28 cellular contexts compared by ENCODE assay signal in genomic region chr5:54211912-54212311, GRCh38.
"Had no signal": no experiment of that assay in that cellular context is flagged by ENCODE, and none has a peak within 500 bp of the region (broad histone marks: within the 10 kb centered on the region; RNA-seq: fewer than 3 reads in every experiment).

No MANE protein-coding gene starts in this region.

- DNase-seq: dermis blood vessel endothelial cell; effector memory CD4-positive, alpha-beta T cell; heart left ventricle; kidney; left lung; mesenchymal stem cell; midbrain; naive thymus-derived CD8-positive, alpha-beta T cell; occipital lobe; ovary; psoas muscle; right cardiac atrium; spleen; stimulated activated CD4-positive, alpha-beta T cell treated with anti-CD3 and anti-CD28 coated beads, Interleukin-4, amount 100 ng/mL, for 4 hours; stimulated activated naive CD8-positive, alpha-beta T cell treated with anti-CD3 and anti-CD28 coated beads, Interleukin-15, Interleukin-2, amounts not matched to agents 100 U/mL and 50 U/mL, for 24 hours; substantia nigra; testis; tibial artery; upper lobe of right lung; uterus had no signal

- H3K27me3 ChIP-seq: foreskin keratinocyte, gastroesophageal sphincter, heart left ventricle, hepatocyte, left lung, ovary, spleen, testis, tibial artery, upper lobe of right lung, uterus had no signal

- H3K9me3 ChIP-seq: gastroesophageal sphincter, heart left ventricle, left lung, ovary, psoas muscle, spleen, testis, tibial artery, upper lobe of right lung, uterus had no signal

- H3K36me3 Mint-ChIP-seq: naive thymus-derived CD8-positive, alpha-beta T cell; stimulated activated memory B cell treated with anti-CD40 and anti-IgM and Interleukin-4, amounts not matched to agents 10 μg/mL and 1 μg/mL and 100 μg/mL, for 72 hours had no signal

- H3K4me3 Mint-ChIP-seq: naive thymus-derived CD8-positive, alpha-beta T cell; stimulated activated memory B cell treated with anti-CD40 and anti-IgM and Interleukin-4, amounts not matched to agents 10 μg/mL and 1 μg/mL and 100 μg/mL, for 72 hours had no signal

- H2AFZ ChIP-seq: hepatocyte had no signal

- H3K27me3 Mint-ChIP-seq: naive thymus-derived CD8-positive, alpha-beta T cell; stimulated activated memory B cell treated with anti-CD40 and anti-IgM and Interleukin-4, amounts not matched to agents 10 μg/mL and 1 μg/mL and 100 μg/mL, for 72 hours had no signal

- H3K27ac ChIP-seq: coronary artery, foreskin keratinocyte, gastroesophageal sphincter, heart left ventricle, hepatocyte, left lung, ovary, psoas muscle, skin epidermis, spleen, testis, tibial artery, upper lobe of right lung, uterus had no signal

- H3K36me3 ChIP-seq: gastroesophageal sphincter, heart left ventricle, left lung, ovary, spleen, tibial artery, upper lobe of right lung, uterus had no signal

- H3K27ac Mint-ChIP-seq: stimulated activated memory B cell treated with anti-CD40 and anti-IgM and Interleukin-4, amounts not matched to agents 10 μg/mL and 1 μg/mL and 100 μg/mL, for 72 hours had no signal

- ATAC-seq: esophagus mucosa; foreskin keratinocyte; gastroesophageal sphincter; heart left ventricle; left lung; naive thymus-derived CD8-positive, alpha-beta T cell; psoas muscle; right cardiac atrium; stimulated activated memory B cell treated with anti-CD40 and anti-IgM and Interleukin-4, amounts not matched to agents 10 μg/mL and 1 μg/mL and 100 μg/mL, for 72 hours; stimulated activated naive CD8-positive, alpha-beta T cell treated with anti-CD3 and anti-CD28 coated beads, Interleukin-15, Interleukin-2, amounts not matched to agents 100 U/mL and 50 U/mL, for 24 hours; upper lobe of right lung had no signal

- H3K4me1 ChIP-seq: foreskin keratinocyte, left lung, psoas muscle, upper lobe of right lung, uterus had no signal

- H3K4me2 ChIP-seq: hepatocyte had no signal

- H3K9me3 Mint-ChIP-seq: naive thymus-derived CD8-positive, alpha-beta T cell; stimulated activated memory B cell treated with anti-CD40 and anti-IgM and Interleukin-4, amounts not matched to agents 10 μg/mL and 1 μg/mL and 100 μg/mL, for 72 hours had no signal

- H3K4me3 ChIP-seq: gastroesophageal sphincter, hepatocyte, left lung, ovary, psoas muscle, skin epidermis, spleen, testis, tibial artery, upper lobe of right lung, uterus had no signal

- FAIRE-seq: endometrium, kidney had no signal
